ENCODE assay signal across 9 cellular contexts in the genomic region with DNA sequence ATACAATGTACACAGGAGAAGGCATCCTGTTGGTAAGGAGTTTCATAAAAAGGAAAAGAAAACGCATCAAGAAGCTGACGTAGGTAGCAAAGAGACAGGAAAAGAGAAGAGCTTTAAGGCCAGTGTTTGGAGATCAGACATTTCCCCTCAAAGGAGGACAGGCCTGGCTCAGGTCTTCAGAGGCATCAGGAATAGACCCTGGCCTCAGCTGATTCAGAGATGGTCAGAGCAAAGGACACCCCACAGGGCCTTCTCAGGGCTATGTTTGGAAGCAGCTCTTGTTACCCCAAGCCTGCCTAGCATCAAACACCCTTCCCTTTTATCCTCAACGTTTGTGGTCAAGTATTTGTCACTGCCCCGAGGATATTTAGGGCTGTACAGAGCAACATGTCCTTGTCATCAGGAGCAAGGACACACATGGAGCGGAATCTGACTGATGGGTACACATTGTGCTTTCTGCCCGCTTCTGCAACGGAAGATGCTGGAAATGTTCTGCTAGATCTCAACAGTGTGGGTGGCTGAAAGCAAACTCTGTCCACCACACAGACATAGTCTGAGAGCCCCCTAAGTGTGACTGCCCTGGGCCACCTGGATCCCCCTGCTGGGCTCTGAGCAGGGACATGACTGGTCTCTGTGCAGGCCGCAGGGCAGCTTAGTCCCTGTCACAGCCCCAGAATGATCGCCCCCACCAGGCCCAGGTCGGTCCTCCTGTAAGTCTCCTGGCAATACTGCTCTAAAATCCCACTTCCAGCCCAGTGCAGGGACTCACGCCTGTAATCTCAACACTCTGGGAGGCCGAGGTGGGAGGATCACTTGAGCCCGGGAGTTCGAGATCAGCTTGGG. TPM values are rescaled to one million over a fixed set of nuclear protein-coding genes. Genes with fewer than 3 reads are reported as not detected.
A peak's percentile ranks its signal among the peaks of the same experiment; 100 is the strongest.
DNase-seq lines count a peak whose midpoint lies in the region; ATAC-seq and TF ChIP-seq lines count a peak whose summit lies in the region.
"Had no signal": no experiment of that assay in that cellular context is flagged by ENCODE, and none has a peak within 500 bp of the region (broad histone marks: within the 10 kb centered on the region; RNA-seq: fewer than 3 reads in every experiment).

No MANE protein-coding gene starts in this region.

- DNase-seq in activated naive CD4-positive, alpha-beta T cell treated with anti-CD3 and anti-CD28 coated beads, Interleukin-2, amount 10 ng/mL, durations not matched to agents 7 days and 5 days: no peak
- DNase-seq in activated naive CD4-positive, alpha-beta T cell treated with anti-CD3 and anti-CD28 coated beads, Interleukin-2, amount 50 U/mL, for 16 hours: no peak
- peak; percentile 37 to 49 for DNase-seq in activated T-cell treated with anti-CD3 and anti-CD28 coated beads, Interleukin-2, amount 50 U/mL, for 48 hours
- DNase-seq in right lobe of liver (no peak), upper lobe of right lung (no peak), germinal center (ENCODE audit: low spot score) (no peak), GM20000 (ENCODE audit: low spot score) (no peak)

- H3K4me1 Mint-ChIP-seq in activated naive CD4-positive, alpha-beta T cell treated with anti-CD3 and anti-CD28 coated beads, Interleukin-2, amount 10 ng/mL, durations not matched to agents 7 days and 5 days: peaks cover 36% of the 10 kb centered on the region

- H3K36me3 Mint-ChIP-seq in activated naive CD4-positive, alpha-beta T cell treated with anti-CD3 and anti-CD28 coated beads, Interleukin-2, amount 10 ng/mL, durations not matched to agents 7 days and 5 days: peaks cover 13% of the 10 kb centered on the region

- H3K4me1 ChIP-seq in right lobe of liver (peaks cover 0 to 7% (median 3%) of the 10 kb centered on the region in 4 donors), upper lobe of right lung (peaks cover 12% of the 10 kb centered on the region)

- intact Hi-C loops in right lobe of liver (cut with DNase I) (no loop called here), upper lobe of right lung (cut with DNase I) (no loop called here)

- H3K27ac Mint-ChIP-seq in activated naive CD4-positive, alpha-beta T cell treated with anti-CD3 and anti-CD28 coated beads, Interleukin-2, amount 10 ng/mL, durations not matched to agents 7 days and 5 days: peak overlapping the region; percentile 37

- H3K27ac ChIP-seq in right lobe of liver (peak overlapping the region in 1 of 3 donors; percentile 91), upper lobe of right lung (no peak overlapping the region)

- H3K9me3 ChIP-seq in right lobe of liver: no peaks in the 10 kb centered on the region
- no peaks in the 10 kb centered on the region for H3K9me3 ChIP-seq in upper lobe of right lung

- H3K36me3 ChIP-seq in right lobe of liver (peaks cover 0 to 11% (median 0%) of the 10 kb centered on the region in 4 donors), upper lobe of right lung (peaks cover 13% of the 10 kb centered on the region)

- peak overlapping the region; percentile 76 for H3K4me3 Mint-ChIP-seq in activated naive CD4-positive, alpha-beta T cell treated with anti-CD3 and anti-CD28 coated beads, Interleukin-2, amount 10 ng/mL, durations not matched to agents 7 days and 5 days

- CTCF ChIA-PET in activated naive CD4-positive, alpha-beta T cell treated with anti-CD3 and anti-CD28 coated beads, Interleukin-2, amount 10 ng/mL, durations not matched to agents 7 days and 5 days (lab: Charles Lee): interaction anchor here (0.8 to 2.8 kb wide), 6 partner anchors 14 to 66 kb away, joined by 3 to 19 read pairs (median 8); partner anchors contain the start of gene INTS15

- no peak for TF ChIP-seq CTCF in right lobe of liver (IDR thresholded peaks at IDR 0.05)
- TF ChIP-seq CTCF in upper lobe of right lung (IDR thresholded peaks at IDR 0.05): no peak
- no peak for TF ChIP-seq CTCF in GM20000 (IDR thresholded peaks at IDR 0.05; ENCODE audit: extremely low read depth, missing control alignments)

- no peak for TF ChIP-seq POLR2A in right lobe of liver (IDR thresholded peaks at IDR 0.05)

- peak overlapping the region in 2 of 3 donors; percentile 70 to 84 for H3K4me3 ChIP-seq in right lobe of liver
- peak overlapping the region; percentile 74 for H3K4me3 ChIP-seq in upper lobe of right lung

- no peak for ATAC-seq in right lobe of liver
- no peak for ATAC-seq in upper lobe of right lung
- no peak for ATAC-seq in GM18498 (IDR thresholded peaks at IDR 0.05; ENCODE audit: unreplicated experiment)

- WGBS in right lobe of liver (ENCODE audit: insufficient coverage, low coverage, low lambda C conversion rate, missing lambda C conversion rate): 66% methylated on average over 8 of the region's 14 CpGs

- H3K27me3 ChIP-seq in right lobe of liver (no peaks in the 10 kb centered on the region), upper lobe of right lung (no peaks in the 10 kb centered on the region)

- peaks cover 15% of the 10 kb centered on the region for H3K27me3 Mint-ChIP-seq in activated naive CD4-positive, alpha-beta T cell treated with anti-CD3 and anti-CD28 coated beads, Interleukin-2, amount 10 ng/mL, durations not matched to agents 7 days and 5 days

- no peaks in the 10 kb centered on the region for H3K9me3 Mint-ChIP-seq in activated naive CD4-positive, alpha-beta T cell treated with anti-CD3 and anti-CD28 coated beads, Interleukin-2, amount 10 ng/mL, durations not matched to agents 7 days and 5 days

RNA-seq across cellular contexts. Expression of gene ZDHHC4, which starts 1.0 kb away (rescaled TPM):
- total RNA-seq in right lobe of liver (10 to 100 TPM; 27.9 to 48.5 (median 36.9) TPM), upper lobe of right lung (54.8 TPM)

RNA-seq across cellular contexts. Expression of gene INTS15, which starts 13.6 kb away (rescaled TPM):
- 10 to 100 TPM; 10.2 to 16.6 (median 14.0) TPM for total RNA-seq in right lobe of liver
- total RNA-seq in upper lobe of right lung: 37.6 TPM

RNA-seq across cellular contexts. Expression of gene GRID2IP, which starts 25.0 kb away (rescaled TPM):
- under 1 TPM in 2 of 6 experiments, not detected in 4; 0.05 to 0.07 TPM for total RNA-seq in right lobe of liver
- total RNA-seq in upper lobe of right lung: 0.46 TPM
- total RNA-seq: NCI-H460 had no signal

RNA-seq across cellular contexts. Expression of gene ZNF853, which starts 39.2 kb away (rescaled TPM):
- total RNA-seq in right lobe of liver (under 1 TPM; 0.20 to 0.98 (median 0.37) TPM), upper lobe of right lung (5.2 TPM)

Comparison
In these comparisons a context has a peak if more than half of its experiments do, and no peak if none do; other contexts are left out.
1. DNase-seq: peak in activated T-cell treated with anti-CD3 and anti-CD28 coated beads, Interleukin-2, amount 50 U/mL, for 48 hours (2 of 2); none in activated naive CD4-positive, alpha-beta T cell treated with anti-CD3 and anti-CD28 coated beads, Interleukin-2, amount 10 ng/mL, durations not matched to agents 7 days and 5 days (single experiment), activated naive CD4-positive, alpha-beta T cell treated with anti-CD3 and anti-CD28 coated beads, Interleukin-2, amount 50 U/mL, for 16 hours (single experiment), right lobe of liver (0 of 3), upper lobe of right lung (single experiment), germinal center (single experiment) and GM20000 (single experiment).